20 cellular contexts compared by ENCODE assay signal in genomic region chr2:40285391-40285790, GRCh38.
DNase-seq lines count a peak whose midpoint lies in the region; ATAC-seq and TF ChIP-seq lines count a peak whose summit lies in the region.
"Had no signal": no experiment of that assay in that cellular context is flagged by ENCODE, and none has a peak within 500 bp of the region (broad histone marks: within the 10 kb centered on the region; RNA-seq: fewer than 3 reads in every experiment).

No MANE protein-coding gene starts in this region.

- H3K23ac ChIP-seq in mesendoderm (ENCODE audit: low read length): no peak overlapping the region

- no peak for TF ChIP-seq POLR2A in testis (IDR thresholded peaks at IDR 0.05)

- H3K27me3 ChIP-seq in left ventricle myocardium inferior (ENCODE audit: low read depth): no peaks in the 10 kb centered on the region
- H3K27me3 ChIP-seq in heart right ventricle: no peaks in the 10 kb centered on the region
- no peaks in the 10 kb centered on the region for H3K27me3 ChIP-seq in mesendoderm (ENCODE audit: insufficient read depth, low read length, poor library complexity)
- no peaks in the 10 kb centered on the region for H3K27me3 ChIP-seq in testis
- H3K27me3 ChIP-seq: BE2C, MG63 had no signal

- H3K79me2 ChIP-seq in mesendoderm (ENCODE audit: control insufficient read depth, insufficient read depth, low read length): no peaks in the 10 kb centered on the region

- no peak overlapping the region for H2BK5ac ChIP-seq in mesendoderm (ENCODE audit: low read length)

- H3K18ac ChIP-seq in mesendoderm (ENCODE audit: low read length): no peak overlapping the region

- no peak overlapping the region for H3K4me3 Mint-ChIP-seq in WTC11
- H3K4me3 Mint-ChIP-seq: CD8-positive, alpha-beta T cell; GM23338 had no signal

- no peaks in the 10 kb centered on the region for H3K4me1 Mint-ChIP-seq in WTC11

- POLR2A ChIA-PET in WTC11 (lab: Charles Lee): no interaction called here

- H4K8ac ChIP-seq in mesendoderm (ENCODE audit: low read depth, low read length): no peak overlapping the region

- H3K27me3 Mint-ChIP-seq in WTC11 (ENCODE audit: low read depth): no peaks in the 10 kb centered on the region

- H3K79me1 ChIP-seq in mesendoderm (ENCODE audit: low read length): no peaks in the 10 kb centered on the region

- H2BK120ac ChIP-seq in mesendoderm (ENCODE audit: low read depth, low read length): no peak overlapping the region

- H3K27ac Mint-ChIP-seq in WTC11: no peak overlapping the region
- H3K27ac Mint-ChIP-seq: CD8-positive, alpha-beta T cell; GM23338 had no signal

- DNase-seq in left ventricle myocardium inferior: no peak
- no peak for DNase-seq in heart right ventricle
- DNase-seq in WTC11 (ENCODE audit: low spot score): no peak
- peak; percentile 26 for DNase-seq in mesendoderm
- DNase-seq in OCI-M2 (lab: John Stamatoyannopoulos, UW; ENCODE audit: unreplicated experiment): no peak
- DNase-seq in NCI-H1105 (lab: John Stamatoyannopoulos, UW): no peak
- DNase-seq in testis: no peak
- DNase-seq: BE2C; Calu3; CD8-positive, alpha-beta T cell; Kasumi-1; MG63; NCI-H1048; NCI-H1694 treated with DMSO at 0.1 percent for 48 hours; NCI-H226; NCI-H524 had no signal

- peak overlapping the region; percentile 27 for H3K27ac ChIP-seq in left ventricle myocardium inferior (replicated peaks)
- H3K27ac ChIP-seq in heart right ventricle: peak overlapping the region in 3 of 10 donors; percentile 15 to 61 (median 20)
- H3K27ac ChIP-seq in mesendoderm (ENCODE audit: low read depth, low read length): no peak overlapping the region
- H3K27ac ChIP-seq in testis: no peak overlapping the region

- H3K4ac ChIP-seq in mesendoderm (ENCODE audit: low read depth, low read length): no peak overlapping the region

- TF ChIP-seq CTCF in left ventricle myocardium inferior (IDR thresholded peaks at IDR 0.05; ENCODE audit: borderline replicate concordance) (no peak), heart right ventricle (IDR thresholded peaks at IDR 0.05) (no peak), WTC11 (IDR thresholded peaks at IDR 0.05) (no peak), testis (IDR thresholded peaks at IDR 0.05) (no peak)

- H3K9me3 ChIP-seq in left ventricle myocardium inferior (replicated peaks) (no peaks in the 10 kb centered on the region), heart right ventricle (no peaks in the 10 kb centered on the region), testis (no peaks in the 10 kb centered on the region)
- H3K9me3 ChIP-seq: BE2C, MG63 had no signal

- no peaks in the 10 kb centered on the region for H3K36me3 Mint-ChIP-seq in WTC11
- H3K36me3 Mint-ChIP-seq: CD8-positive, alpha-beta T cell had no signal

- ATAC-seq in heart right ventricle: no peak
- ATAC-seq in WTC11: no peak
- ATAC-seq in HG03354 (IDR thresholded peaks at IDR 0.05; ENCODE audit: poor library complexity, severe bottlenecking, unreplicated experiment): no peak
- ATAC-seq: CD8-positive, alpha-beta T cell; GM23338; HCT116; Right ventricle myocardium inferior had no signal

- no peak overlapping the region for H3K56ac ChIP-seq in mesendoderm (ENCODE audit: low read length)

- no peaks in the 10 kb centered on the region for H3K36me3 ChIP-seq in left ventricle myocardium inferior
- H3K36me3 ChIP-seq in heart right ventricle: no peaks in the 10 kb centered on the region
- no peaks in the 10 kb centered on the region for H3K36me3 ChIP-seq in mesendoderm (ENCODE audit: control insufficient read depth, insufficient read depth, low read length)
- H3K36me3 ChIP-seq in testis (ENCODE audit: low read depth, missing control alignments): no peaks in the 10 kb centered on the region
- H3K36me3 ChIP-seq: BE2C, MG63 had no signal

- no peak overlapping the region for H3K9ac ChIP-seq in mesendoderm (ENCODE audit: low read length)

- no peak overlapping the region for H2BK15ac ChIP-seq in mesendoderm (replicated peaks; ENCODE audit: low read depth)

- no peak overlapping the region for H3K4me2 ChIP-seq in mesendoderm (ENCODE audit: low read length)
- H3K4me2 ChIP-seq: GM23338 had no signal

- H4K5ac ChIP-seq in mesendoderm (ENCODE audit: low read length): no peak overlapping the region

- no peak overlapping the region for H2AK5ac ChIP-seq in mesendoderm (ENCODE audit: low read length)

- H3K9me3 Mint-ChIP-seq in WTC11: no peaks in the 10 kb centered on the region
- H3K9me3 Mint-ChIP-seq: CD8-positive, alpha-beta T cell; GM23338 had no signal

- H3K4me3 ChIP-seq in left ventricle myocardium inferior (no peak overlapping the region), heart right ventricle (no peak overlapping the region), mesendoderm (ENCODE audit: low read length) (no peak overlapping the region), testis (no peak overlapping the region)
- H3K4me3 ChIP-seq: GM23338, MG63 had no signal

- intact Hi-C loops in left ventricle myocardium inferior (cut with micrococcal nuclease) (no loop called here), heart right ventricle (cut with DNase I) (loop anchor here in 1 of 10 donors (10.0 kb wide), 1 partner anchor 159 kb away; no protein-coding TSS in a partner anchor), testis (cut with DNase I; ENCODE audit: low total_unique reads) (no loop called here)

- CTCF ChIA-PET in WTC11 (lab: Charles Lee): no interaction called here

- H3K4me1 ChIP-seq in left ventricle myocardium inferior (peaks cover 93% of the 10 kb centered on the region), heart right ventricle (peaks cover 12 to 89% (median 59%) of the 10 kb centered on the region in 9 donors), mesendoderm (ENCODE audit: control insufficient read depth, low read depth, low read length) (no peaks in the 10 kb centered on the region), testis (peaks cover 32% of the 10 kb centered on the region)

TF ChIP-seq in WTC11, 78 proteins besides CTCF, POLR2A, EP300 and RAD21:
- TF ChIP-seq MXD4 (CRISPR knock-in tag; IDR thresholded peaks at IDR 0.05; ENCODE audit: borderline replicate concordance): no peak
- TF ChIP-seq RORB (CRISPR knock-in tag; IDR thresholded peaks at IDR 0.05): peak; percentile 75; the same call in 1 of the 2 replicates
TF ChIP-seq in WTC11: peak in this region for 1.
